ENCODE assay signal across 1 cellular context in the genomic region with DNA sequence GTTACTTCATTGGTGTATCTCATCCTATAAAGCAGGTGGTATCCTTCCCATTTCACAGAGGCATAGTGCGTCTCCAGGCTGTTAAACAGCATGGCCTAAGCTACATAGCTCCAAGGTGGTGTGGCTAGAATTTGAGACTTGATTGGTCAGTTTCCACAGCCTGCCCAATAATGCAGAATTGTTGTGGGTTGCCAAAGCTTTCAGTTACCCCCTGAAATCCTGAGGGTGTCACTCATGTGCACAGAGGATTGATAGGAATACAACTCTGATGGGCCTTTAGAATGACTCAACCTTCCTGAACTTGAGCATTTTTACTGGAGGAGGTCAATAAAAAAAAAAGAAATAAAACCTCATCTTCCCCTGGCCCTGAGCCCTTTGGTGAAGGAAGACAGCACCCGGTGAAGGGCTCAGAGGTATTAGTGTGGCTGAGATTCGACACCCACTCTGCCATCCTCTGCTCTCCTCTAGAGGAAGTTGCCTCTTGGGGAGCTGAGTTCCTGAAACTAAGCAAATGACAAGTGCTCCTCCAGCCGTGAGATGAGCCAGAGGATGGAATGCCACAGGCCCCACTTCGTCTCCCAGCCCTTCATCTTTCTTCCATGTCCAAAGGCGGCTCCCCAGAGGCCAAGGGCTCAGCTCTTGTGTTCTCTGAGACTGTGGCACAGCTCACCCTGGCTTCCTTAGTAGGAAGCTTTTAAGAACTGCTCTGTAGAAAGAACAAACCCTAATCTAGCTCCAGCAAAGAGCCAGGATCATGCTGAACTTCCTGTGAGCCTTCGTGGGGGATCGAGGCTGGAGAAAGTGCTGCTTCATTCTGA.
TF ChIP-seq lines count a peak whose summit lies in the region.

No MANE protein-coding gene starts in this region.

TF ChIP-seq in SK-N-SH, 30 proteins besides CTCF, POLR2A, EP300 and RAD21 (continued from another document):
- TF ChIP-seq, protein P1, sequence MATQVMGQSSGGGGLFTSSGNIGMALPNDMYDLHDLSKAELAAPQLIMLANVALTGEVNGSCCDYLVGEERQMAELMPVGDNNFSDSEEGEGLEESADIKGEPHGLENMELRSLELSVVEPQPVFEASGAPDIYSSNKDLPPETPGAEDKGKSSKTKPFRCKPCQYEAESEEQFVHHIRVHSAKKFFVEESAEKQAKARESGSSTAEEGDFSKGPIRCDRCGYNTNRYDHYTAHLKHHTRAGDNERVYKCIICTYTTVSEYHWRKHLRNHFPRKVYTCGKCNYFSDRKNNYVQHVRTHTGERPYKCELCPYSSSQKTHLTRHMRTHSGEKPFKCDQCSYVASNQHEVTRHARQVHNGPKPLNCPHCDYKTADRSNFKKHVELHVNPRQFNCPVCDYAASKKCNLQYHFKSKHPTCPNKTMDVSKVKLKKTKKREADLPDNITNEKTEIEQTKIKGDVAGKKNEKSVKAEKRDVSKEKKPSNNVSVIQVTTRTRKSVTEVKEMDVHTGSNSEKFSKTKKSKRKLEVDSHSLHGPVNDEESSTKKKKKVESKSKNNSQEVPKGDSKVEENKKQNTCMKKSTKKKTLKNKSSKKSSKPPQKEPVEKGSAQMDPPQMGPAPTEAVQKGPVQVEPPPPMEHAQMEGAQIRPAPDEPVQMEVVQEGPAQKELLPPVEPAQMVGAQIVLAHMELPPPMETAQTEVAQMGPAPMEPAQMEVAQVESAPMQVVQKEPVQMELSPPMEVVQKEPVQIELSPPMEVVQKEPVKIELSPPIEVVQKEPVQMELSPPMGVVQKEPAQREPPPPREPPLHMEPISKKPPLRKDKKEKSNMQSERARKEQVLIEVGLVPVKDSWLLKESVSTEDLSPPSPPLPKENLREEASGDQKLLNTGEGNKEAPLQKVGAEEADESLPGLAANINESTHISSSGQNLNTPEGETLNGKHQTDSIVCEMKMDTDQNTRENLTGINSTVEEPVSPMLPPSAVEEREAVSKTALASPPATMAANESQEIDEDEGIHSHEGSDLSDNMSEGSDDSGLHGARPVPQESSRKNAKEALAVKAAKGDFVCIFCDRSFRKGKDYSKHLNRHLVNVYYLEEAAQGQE (IDR thresholded peaks at IDR 0.05; ENCODE audit: low read depth, low read length): no peak
- no peak for TF ChIP-seq SIN3A (IDR thresholded peaks at IDR 0.05; ENCODE audit: borderline replicate concordance, low read depth, low read length)
TF ChIP-seq in SK-N-SH: peak in this region for 0.
